21 cellular contexts compared by ENCODE assay signal in genomic region chr2:241655516-241656189, GRCh38.
"Had no signal": no experiment of that assay in that cellular context is flagged by ENCODE, and none has a peak within 500 bp of the region (broad histone marks: within the 10 kb centered on the region; RNA-seq: fewer than 3 reads in every experiment).

No MANE protein-coding gene starts in this region.

- H3K27me3 ChIP-seq: esophagus squamous epithelium, gastroesophageal sphincter, transverse colon had no signal

- H3K9me3 ChIP-seq: esophagus squamous epithelium, gastroesophageal sphincter, mucosa of descending colon, prostate gland, thoracic aorta, transverse colon had no signal

- ATAC-seq: effector memory CD8-positive, alpha-beta T cell; gastroesophageal sphincter; mucosa of descending colon; sciatic nerve; stimulated activated naive B cell treated with anti-CD40 and anti-IgM and Interleukin-4, amounts not matched to agents 10 μg/mL and 1 μg/mL and 100 μg/mL, for 72 hours; stimulated activated naive CD8-positive, alpha-beta T cell treated with anti-CD3 and anti-CD28 coated beads, Interleukin-15, amount 100 ng/mL, for 72 hours had no signal

- H2AFZ ChIP-seq: parathyroid adenoma had no signal

- H3K4me1 Mint-ChIP-seq: stimulated activated naive CD8-positive, alpha-beta T cell treated with anti-CD3 and anti-CD28 coated beads, Interleukin-15, amount 100 ng/mL, for 72 hours had no signal

- H3K9me3 Mint-ChIP-seq: effector memory CD8-positive, alpha-beta T cell; immature natural killer cell; natural killer cell treated with Interleukin-12 subunit alpha and Interleukin-12 subunit beta and Interleukin-15 and Interleukin-18, amount 100 ng/mL, for 72 hours; stimulated activated naive B cell treated with anti-CD40 and anti-IgM and Interleukin-4, amounts not matched to agents 10 μg/mL and 1 μg/mL and 100 μg/mL, for 72 hours; stimulated activated naive CD8-positive, alpha-beta T cell treated with anti-CD3 and anti-CD28 coated beads, Interleukin-15, amount 100 ng/mL, for 72 hours had no signal

- H3K9ac ChIP-seq: parathyroid adenoma had no signal

- H3K4me1 ChIP-seq: gastroesophageal sphincter, parathyroid adenoma, transverse colon had no signal

- H3K4me3 Mint-ChIP-seq: effector memory CD8-positive, alpha-beta T cell; immature natural killer cell; natural killer cell treated with Interleukin-12 subunit alpha and Interleukin-12 subunit beta and Interleukin-15 and Interleukin-18, amount 100 ng/mL, for 72 hours; stimulated activated naive B cell treated with anti-CD40 and anti-IgM and Interleukin-4, amounts not matched to agents 10 μg/mL and 1 μg/mL and 100 μg/mL, for 72 hours; stimulated activated naive CD8-positive, alpha-beta T cell treated with anti-CD3 and anti-CD28 coated beads, Interleukin-15, amount 100 ng/mL, for 72 hours had no signal

- DNase-seq: effector memory CD8-positive, alpha-beta T cell; esophagus squamous epithelium; foreskin fibroblast; glutamatergic neuron; immature natural killer cell; mucosa of descending colon; occipital lobe; stimulated activated CD4-positive, alpha-beta T cell treated with anti-CD3 and anti-CD28 coated beads, Interleukin-2, amount 100 ng/mL, for 24 hours; stimulated activated CD4-positive, alpha-beta T cell treated with anti-CD3 and anti-CD28 coated beads, Interleukin-4, amount 100 ng/mL, for 4 hours; stimulated activated naive B cell treated with anti-CD40 and anti-IgM and Interleukin-4, amounts not matched to agents 10 μg/mL and 1 μg/mL and 100 μg/mL, for 72 hours; stimulated activated naive CD8-positive, alpha-beta T cell treated with anti-CD3 and anti-CD28 coated beads, Interleukin-15, amount 100 ng/mL, for 72 hours; substantia nigra; transverse colon had no signal

- FAIRE-seq: keratinocyte had no signal

- H3K27me3 Mint-ChIP-seq: effector memory CD8-positive, alpha-beta T cell; natural killer cell treated with Interleukin-12 subunit alpha and Interleukin-12 subunit beta and Interleukin-15 and Interleukin-18, amount 100 ng/mL, for 72 hours; stimulated activated naive B cell treated with anti-CD40 and anti-IgM and Interleukin-4, amounts not matched to agents 10 μg/mL and 1 μg/mL and 100 μg/mL, for 72 hours; stimulated activated naive CD8-positive, alpha-beta T cell treated with anti-CD3 and anti-CD28 coated beads, Interleukin-15, amount 100 ng/mL, for 72 hours had no signal

- H3K27ac Mint-ChIP-seq: effector memory CD8-positive, alpha-beta T cell; immature natural killer cell; natural killer cell treated with Interleukin-12 subunit alpha and Interleukin-12 subunit beta and Interleukin-15 and Interleukin-18, amount 100 ng/mL, for 72 hours; stimulated activated naive B cell treated with anti-CD40 and anti-IgM and Interleukin-4, amounts not matched to agents 10 μg/mL and 1 μg/mL and 100 μg/mL, for 72 hours had no signal

- H3K27ac ChIP-seq: esophagus squamous epithelium, gastroesophageal sphincter, parathyroid adenoma, prostate gland, skin epidermis, thoracic aorta, transverse colon had no signal

- H3K4me3 ChIP-seq: esophagus squamous epithelium, gastroesophageal sphincter, mucosa of descending colon, prostate gland, skin epidermis, thoracic aorta, transverse colon had no signal
